ENCODE assay signal across 2 cellular contexts in the genomic region with DNA sequence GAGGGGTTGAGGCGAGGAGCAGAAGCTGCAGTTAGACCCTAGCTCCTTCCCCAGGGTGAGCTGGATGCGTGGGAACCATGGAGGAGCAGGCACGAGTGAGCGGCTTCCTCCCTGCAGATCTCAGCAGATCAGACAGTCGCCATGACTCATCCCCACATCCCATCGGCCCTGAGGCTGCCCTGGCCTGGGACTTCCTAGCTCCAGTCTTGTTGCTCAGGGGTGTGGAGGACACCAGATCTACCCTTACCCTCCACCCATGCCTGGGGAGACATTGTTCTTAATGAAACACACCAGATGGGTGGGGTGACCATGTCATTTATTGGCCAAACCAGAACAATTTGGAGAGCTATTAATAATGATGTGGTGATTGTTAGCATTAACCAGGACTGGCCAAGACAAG.
TF ChIP-seq lines count a peak whose summit lies in the region.

No MANE protein-coding gene starts in this region.

TF ChIP-seq in SK-N-SH, 30 proteins besides CTCF, POLR2A, EP300 and RAD21 (continued from another document):
- TF ChIP-seq, protein P1, sequence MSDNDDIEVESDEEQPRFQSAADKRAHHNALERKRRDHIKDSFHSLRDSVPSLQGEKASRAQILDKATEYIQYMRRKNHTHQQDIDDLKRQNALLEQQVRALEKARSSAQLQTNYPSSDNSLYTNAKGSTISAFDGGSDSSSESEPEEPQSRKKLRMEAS (IDR thresholded peaks at IDR 0.05; ENCODE audit: low read depth) = peak; percentile 63
- TF ChIP-seq PBX3 (IDR thresholded peaks at IDR 0.05) (peak; percentile 27; the same call in 1 of the 2 replicates), RXRA (IDR thresholded peaks at IDR 0.05; ENCODE audit: borderline replicate concordance, low read depth) (no peak), ELF1 (IDR thresholded peaks at IDR 0.05) (no peak), TCF12 (IDR thresholded peaks at IDR 0.05) (peak; percentile 28), GATA2 (CRISPR knock-in tag; IDR thresholded peaks at IDR 0.05) (no peak), JUND (IDR thresholded peaks at IDR 0.05) (peak; percentile 67)

TF ChIP-seq in GM23338, 12 proteins besides CTCF, POLR2A, EP300 and RAD21:
- TF ChIP-seq ZNF462 (CRISPR knock-in tag; IDR thresholded peaks at IDR 0.05) (no peak), STAT1 (IDR thresholded peaks at IDR 0.05; ENCODE audit: unreplicated experiment) (no peak), ZNF331 (CRISPR knock-in tag; IDR thresholded peaks at IDR 0.05; ENCODE audit: low read depth) (no peak), CREB1 (CRISPR knock-in tag; IDR thresholded peaks at IDR 0.05; ENCODE audit: low read depth) (no peak), NANOG (IDR thresholded peaks at IDR 0.05; ENCODE audit: borderline replicate concordance) (no peak), POLR2AphosphoS5 (IDR thresholded peaks at IDR 0.05; ENCODE audit: low read depth) (no peak), EZH2 (IDR thresholded peaks at IDR 0.05; ENCODE audit: low read depth, unreplicated experiment) (no peak), ZNF114 (CRISPR knock-in tag; IDR thresholded peaks at IDR 0.05) (no peak), JUNB (IDR thresholded peaks at IDR 0.05; ENCODE audit: unreplicated experiment) (no peak), REST (IDR thresholded peaks at IDR 0.05; ENCODE audit: unreplicated experiment) (no peak), EZH2phosphoT487 (IDR thresholded peaks at IDR 0.05; ENCODE audit: unreplicated experiment) (no peak)
- TF ChIP-seq, protein P2, sequence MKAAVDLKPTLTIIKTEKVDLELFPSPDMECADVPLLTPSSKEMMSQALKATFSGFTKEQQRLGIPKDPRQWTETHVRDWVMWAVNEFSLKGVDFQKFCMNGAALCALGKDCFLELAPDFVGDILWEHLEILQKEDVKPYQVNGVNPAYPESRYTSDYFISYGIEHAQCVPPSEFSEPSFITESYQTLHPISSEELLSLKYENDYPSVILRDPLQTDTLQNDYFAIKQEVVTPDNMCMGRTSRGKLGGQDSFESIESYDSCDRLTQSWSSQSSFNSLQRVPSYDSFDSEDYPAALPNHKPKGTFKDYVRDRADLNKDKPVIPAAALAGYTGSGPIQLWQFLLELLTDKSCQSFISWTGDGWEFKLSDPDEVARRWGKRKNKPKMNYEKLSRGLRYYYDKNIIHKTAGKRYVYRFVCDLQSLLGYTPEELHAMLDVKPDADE (IDR thresholded peaks at IDR 0.05) = no peak
TF ChIP-seq in GM23338: peak in this region for 0.
